25 cellular contexts compared by ENCODE assay signal in the genomic region with DNA sequence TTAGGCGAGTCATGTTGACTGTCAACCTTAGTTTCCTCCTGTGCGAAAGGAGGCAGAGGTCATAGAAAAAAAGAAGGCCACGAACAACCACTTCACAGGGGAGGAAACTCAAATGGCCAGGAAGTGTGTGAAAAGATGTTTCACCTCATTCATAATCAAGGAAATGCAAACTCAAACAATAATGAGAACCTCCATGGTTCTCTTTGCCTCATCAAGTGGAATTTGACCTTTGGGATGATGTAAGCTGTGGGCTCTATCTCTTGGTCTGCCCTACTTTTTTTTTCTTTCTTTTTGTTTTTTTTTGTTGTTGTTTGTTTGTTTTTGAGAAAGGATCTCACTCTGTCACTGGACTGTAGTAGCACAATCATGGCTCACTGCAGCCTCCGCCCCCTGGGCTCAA. TPM values are rescaled to one million over a fixed set of nuclear protein-coding genes. Genes with fewer than 3 reads are reported as not detected.
"Had no signal": no experiment of that assay in that cellular context is flagged by ENCODE, and none has a peak within 500 bp of the region (broad histone marks: within the 10 kb centered on the region; RNA-seq: fewer than 3 reads in every experiment).

No MANE protein-coding gene starts in this region.

- H3K36me3 ChIP-seq: heart left ventricle, neutrophil, tibial nerve had no signal

- H3K9me3 Mint-ChIP-seq: central memory CD8-positive, alpha-beta T cell had no signal

- H3K27me3 Mint-ChIP-seq: central memory CD8-positive, alpha-beta T cell had no signal

- H3K27me3 ChIP-seq: dorsolateral prefrontal cortex, heart left ventricle, neutrophil, testis, tibial nerve had no signal

- DNase-seq: cortex of kidney; dorsolateral prefrontal cortex; effector CD8-positive, alpha-beta T cell; heart left ventricle; hypothalamus; left ventricle myocardium superior; mesendoderm; naive thymus-derived CD4-positive, alpha-beta T cell; psoas muscle; retina; stimulated activated CD4-positive, alpha-beta T cell treated with anti-CD3 and anti-CD28 coated beads, Interleukin-2, amount 100 ng/mL, for 48 hours; testis had no signal

- H3K9me3 ChIP-seq: neutrophil, psoas muscle, testis had no signal

- H3K27ac ChIP-seq: dorsolateral prefrontal cortex, heart left ventricle, neutrophil, psoas muscle, testis, tibial nerve had no signal

- H3K4me3 Mint-ChIP-seq: central memory CD8-positive, alpha-beta T cell; naive thymus-derived CD4-positive, alpha-beta T cell; stimulated activated naive CD8-positive, alpha-beta T cell treated with anti-CD3 and anti-CD28 coated beads, Interleukin-15, Interleukin-2, amounts not matched to agents 100 ng/mL and 50 ng/mL, for 24 hours had no signal

- H3K27ac Mint-ChIP-seq: naive thymus-derived CD4-positive, alpha-beta T cell; stimulated activated naive CD8-positive, alpha-beta T cell treated with anti-CD3 and anti-CD28 coated beads, Interleukin-15, Interleukin-2, amounts not matched to agents 100 ng/mL and 50 ng/mL, for 24 hours had no signal

- H3K4me3 ChIP-seq: dorsolateral prefrontal cortex, heart left ventricle, psoas muscle, testis, tibial nerve had no signal

- H3K4me1 Mint-ChIP-seq: central memory CD8-positive, alpha-beta T cell had no signal

- H3K4me1 ChIP-seq: heart left ventricle, psoas muscle, testis, tibial nerve had no signal

- FAIRE-seq: frontal cortex, islet of Langerhans had no signal

- ATAC-seq: heart left ventricle; left ventricle myocardium superior; naive thymus-derived CD4-positive, alpha-beta T cell; psoas muscle; sciatic nerve had no signal

RNA-seq across cellular contexts. Expression of gene GRHL3, which starts 55.9 kb away (rescaled TPM):
- total RNA-seq: frontal cortex; glomerular endothelial cell; left ventricle myocardium superior; lung microvascular endothelial cell; naive thymus-derived CD4-positive, alpha-beta T cell; osteoblast; sciatic nerve; skeletal muscle tissue; subcutaneous adipose tissue; tibial nerve had no signal
- polyA plus RNA-seq: naive thymus-derived CD4-positive, alpha-beta T cell; neural cell had no signal
